In genomic region chr11:33001281-33001680, GRCh38 we compare ENCODE assay signal across 35 cellular contexts.
"Had no signal": no experiment of that assay in that cellular context is flagged by ENCODE, and none has a peak within 500 bp of the region (broad histone marks: within the 10 kb centered on the region; RNA-seq: fewer than 3 reads in every experiment).

No MANE protein-coding gene starts in this region.

- ATAC-seq: body of pancreas; left colon; naive thymus-derived CD8-positive, alpha-beta T cell; psoas muscle; stimulated activated naive CD8-positive, alpha-beta T cell treated with anti-CD3 and anti-CD28 coated beads, Interleukin-15, Interleukin-2, amounts not matched to agents 100 U/mL and 50 U/mL, for 24 hours had no signal

- H3K79me2 ChIP-seq: parathyroid adenoma had no signal

- H3K9ac ChIP-seq: parathyroid adenoma had no signal

- H3K36me3 ChIP-seq: adrenal gland, cardiac muscle cell, spleen, thoracic aorta, uterus had no signal

- H3K4me3 ChIP-seq: adrenal gland, body of pancreas, cardiac muscle cell, coronary artery, dorsolateral prefrontal cortex, psoas muscle, spleen, thoracic aorta, uterus had no signal

- DNase-seq: activated CD4-positive, alpha-beta T cell treated with anti-CD3 and anti-CD28 coated beads for 4 hours; activated CD4-positive, alpha-beta T cell treated with anti-CD3 and anti-CD28 coated beads, Interleukin-2, amount 50 U/mL, for 4 hours; activated CD8-positive, alpha-beta memory T cell treated with anti-CD3 and anti-CD28 coated beads, Interleukin-2, amount 50 U/mL, for 4 hours; activated effector memory CD4-positive, alpha-beta T cell treated with anti-CD3 and anti-CD28 coated beads, Interleukin-2, amount 50 U/mL, for 16 hours; activated naive CD4-positive, alpha-beta T cell treated with anti-CD3 and anti-CD28 coated beads for 36 hours; activated naive CD8-positive, alpha-beta T cell treated with anti-CD3 and anti-CD28 coated beads for 36 hours; activated T-cell treated with anti-CD3 and anti-CD28 coated beads, Interleukin-2, amount 50 U/mL, for 1 hour; adrenal gland; aorta; body of pancreas; dorsolateral prefrontal cortex; effector memory CD4-positive, alpha-beta T cell; erythroblast; head of caudate nucleus; hippocampal formation; immature natural killer cell; kidney; left colon; mammary epithelial cell; naive thymus-derived CD8-positive, alpha-beta T cell; nucleus accumbens; psoas muscle; spleen; stimulated activated naive CD8-positive, alpha-beta T cell treated with anti-CD3 and anti-CD28 coated beads, Interleukin-15, Interleukin-2, amounts not matched to agents 100 U/mL and 50 U/mL, for 24 hours; T-helper 9 cell; uterus had no signal

- H3K27ac Mint-ChIP-seq: activated naive CD4-positive, alpha-beta T cell treated with anti-CD3 and anti-CD28 coated beads for 36 hours; activated naive CD8-positive, alpha-beta T cell treated with anti-CD3 and anti-CD28 coated beads for 36 hours; activated T-helper 1 cell treated with anti-CD3 and anti-CD28 coated beads, Interleukin-12 subunit alpha, Interleukin-12 subunit beta, Interleukin-2, Interleukin-4 antibody, amounts not matched to agents 30 ng/mL and 10 ng/mL and 1 ng/mL, durations not matched to agents 14 hours and 24 hours and 36 hours; immature natural killer cell; mesothelial cell of epicardium; type B pancreatic cell had no signal

- H3K4me3 Mint-ChIP-seq: activated naive CD4-positive, alpha-beta T cell treated with anti-CD3 and anti-CD28 coated beads for 36 hours; activated naive CD8-positive, alpha-beta T cell treated with anti-CD3 and anti-CD28 coated beads for 36 hours; activated T-helper 1 cell treated with anti-CD3 and anti-CD28 coated beads, Interleukin-12 subunit alpha, Interleukin-12 subunit beta, Interleukin-2, Interleukin-4 antibody, amounts not matched to agents 30 ng/mL and 10 ng/mL and 1 ng/mL, durations not matched to agents 14 hours and 24 hours and 36 hours; immature natural killer cell; mesothelial cell of epicardium; naive thymus-derived CD8-positive, alpha-beta T cell; neural crest cell; type B pancreatic cell had no signal

- H3K36me3 Mint-ChIP-seq: type B pancreatic cell had no signal

- H3K9me3 ChIP-seq: adrenal gland, body of pancreas, thoracic aorta, uterus had no signal

- H2AFZ ChIP-seq: parathyroid adenoma had no signal

- H3K4me1 ChIP-seq: adrenal gland, body of pancreas, parathyroid adenoma, psoas muscle, spleen, uterus had no signal

- H3K4me1 Mint-ChIP-seq: mesothelial cell of epicardium, neural crest cell had no signal

- H3K27ac ChIP-seq: adrenal gland, body of pancreas, cardiac muscle cell, coronary artery, dorsolateral prefrontal cortex, parathyroid adenoma, psoas muscle, spleen, thoracic aorta, uterus, VCaP had no signal

- H3K27me3 ChIP-seq: adrenal gland, body of pancreas, cardiac muscle cell, dorsolateral prefrontal cortex, spleen, uterus had no signal
